In genomic region chr15:65085207-65085753, GRCh38 we compare ENCODE assay signal across 23 cellular contexts. TPM values are rescaled to one million over a fixed set of nuclear protein-coding genes. Genes with fewer than 3 reads are reported as not detected.
DNase-seq lines count a peak whose midpoint lies in the region; ATAC-seq and TF ChIP-seq lines count a peak whose summit lies in the region.
"Had no signal": no experiment of that assay in that cellular context is flagged by ENCODE, and none has a peak within 500 bp of the region (broad histone marks: within the 10 kb centered on the region; RNA-seq: fewer than 3 reads in every experiment).

No MANE protein-coding gene starts in this region.

- no peaks in the 10 kb centered on the region for H3K9me3 ChIP-seq in RWPE2 (ENCODE audit: severe bottlenecking)
- no peaks in the 10 kb centered on the region for H3K9me3 ChIP-seq in thoracic aorta
- H3K9me3 ChIP-seq in mucosa of descending colon = no peaks in the 10 kb centered on the region
- H3K9me3 ChIP-seq: neutrophil had no signal

- DNase-seq in RWPE2 (ENCODE audit: low spot score) (peak; percentile 54), thoracic aorta (ENCODE audit: low spot score) (no peak), mucosa of descending colon (no peak), NOMO-1 treated with DMSO at 0.1 percent for 48 hours (lab: John Stamatoyannopoulos, UW; ENCODE audit: unreplicated experiment) (no peak)
- DNase-seq: activated CD4-positive, alpha-beta T cell treated with anti-CD3 and anti-CD28 coated beads, Interleukin-2, amount 50 U/mL, for 48 hours; activated CD8-positive, alpha-beta memory T cell treated with anti-CD3 and anti-CD28 coated beads, Interleukin-2, amount 50 U/mL, for 48 hours; activated effector memory CD4-positive, alpha-beta T cell treated with Interleukin-2 at 50 U/mL for 16 hours; activated naive CD8-positive, alpha-beta T cell treated with anti-CD3 and anti-CD28 coated beads, Interleukin-2, amount 10 ng/mL, durations not matched to agents 7 days and 5 days; CD8-positive, alpha-beta T cell; effector memory CD8-positive, alpha-beta T cell; GDM1; KG1; left colon; NCI-H1694; NCI-H69; retina; T-helper 9 cell had no signal

- peaks cover 7% of the 10 kb centered on the region for H3K27me3 Mint-ChIP-seq in nephron (ENCODE audit: low read depth)

- no peak overlapping the region for H3K4me3 ChIP-seq in RWPE2 (ENCODE audit: severe bottlenecking)
- no peak overlapping the region for H3K4me3 ChIP-seq in thoracic aorta
- H3K4me3 ChIP-seq in mucosa of descending colon = no peak overlapping the region

- H3K36me3 ChIP-seq in RWPE2 (ENCODE audit: low read depth) (no peaks in the 10 kb centered on the region), thoracic aorta (no peaks in the 10 kb centered on the region), mucosa of descending colon (ENCODE audit: low read depth) (no peaks in the 10 kb centered on the region)
- H3K36me3 ChIP-seq: neutrophil had no signal

- H3K4me1 ChIP-seq in RWPE2 (ENCODE audit: insufficient read depth, poor library complexity, severe bottlenecking) = no peaks in the 10 kb centered on the region
- H3K4me1 ChIP-seq in thoracic aorta (ENCODE audit: control insufficient read depth in 1 of 2, low read depth in 2 of 2) = peaks cover 67 to 96% of the 10 kb centered on the region in 2 donors
- H3K4me1 ChIP-seq in mucosa of descending colon (ENCODE audit: low read depth) = peaks cover 35% of the 10 kb centered on the region

- peaks cover 81% of the 10 kb centered on the region for H3K4me1 Mint-ChIP-seq in nephron

- H3K27me3 ChIP-seq in RWPE2 (ENCODE audit: insufficient read depth, poor library complexity, severe bottlenecking) (no peaks in the 10 kb centered on the region), thoracic aorta (replicated peaks; ENCODE audit: insufficient read depth) (no peaks in the 10 kb centered on the region)

- H3K27ac Mint-ChIP-seq in nephron = peak overlapping the region; percentile 24 to 96 (median 55)
- H3K27ac Mint-ChIP-seq: activated naive CD8-positive, alpha-beta T cell treated with anti-CD3 and anti-CD28 coated beads, Interleukin-2, amount 10 ng/mL, durations not matched to agents 7 days and 5 days; CD8-positive, alpha-beta T cell; effector memory CD8-positive, alpha-beta T cell had no signal

- no peaks in the 10 kb centered on the region for H3K9me3 Mint-ChIP-seq in nephron
- H3K9me3 Mint-ChIP-seq: activated naive CD8-positive, alpha-beta T cell treated with anti-CD3 and anti-CD28 coated beads, Interleukin-2, amount 10 ng/mL, durations not matched to agents 7 days and 5 days; CD8-positive, alpha-beta T cell; effector memory CD8-positive, alpha-beta T cell had no signal

- H3K36me3 Mint-ChIP-seq in nephron (ENCODE audit: low read depth) = no peaks in the 10 kb centered on the region
- H3K36me3 Mint-ChIP-seq: activated naive CD8-positive, alpha-beta T cell treated with anti-CD3 and anti-CD28 coated beads, Interleukin-2, amount 10 ng/mL, durations not matched to agents 7 days and 5 days; CD8-positive, alpha-beta T cell had no signal

- ATAC-seq in RWPE2 (ENCODE audit: low read depth) = no peak
- ATAC-seq in thoracic aorta (ENCODE audit: insufficient number of reproducible peaks, low FRiP score, low read depth) = no peak
- no peak for ATAC-seq in mucosa of descending colon
- ATAC-seq in GM19328 (IDR thresholded peaks at IDR 0.05; ENCODE audit: unreplicated experiment) = no peak
- ATAC-seq in HG03196 (IDR thresholded peaks at IDR 0.05; ENCODE audit: unreplicated experiment) = no peak
- ATAC-seq: CD8-positive, alpha-beta T cell; effector memory CD8-positive, alpha-beta T cell; left colon had no signal

- intact Hi-C loops in mucosa of descending colon (cut with DNase I, micrococcal nuclease) = loop anchor here in 1 of 2 donors (10.0 kb wide), 1 partner anchor 50 kb away; no protein-coding TSS in a partner anchor

- peak overlapping the region in 1 of 3 experiments; percentile 39 for H3K4me3 Mint-ChIP-seq in nephron
- H3K4me3 Mint-ChIP-seq: activated naive CD8-positive, alpha-beta T cell treated with anti-CD3 and anti-CD28 coated beads, Interleukin-2, amount 10 ng/mL, durations not matched to agents 7 days and 5 days; CD8-positive, alpha-beta T cell; effector memory CD8-positive, alpha-beta T cell had no signal

- H3K27ac ChIP-seq in RWPE2 (ENCODE audit: poor library complexity, severe bottlenecking) = no peak overlapping the region
- peak overlapping the region; percentile 7 for H3K27ac ChIP-seq in cingulate gyrus (ENCODE audit: low read depth, low read length)
- H3K27ac ChIP-seq in thoracic aorta = peak overlapping the region; percentile 96 to 99
- H3K27ac ChIP-seq: neutrophil, RWPE1 had no signal

- no peak for TF ChIP-seq CTCF in RWPE2 (IDR thresholded peaks at IDR 0.05; ENCODE audit: poor library complexity, severe bottlenecking)
- no peak for TF ChIP-seq CTCF in nephron (IDR thresholded peaks at IDR 0.05; ENCODE audit: unreplicated experiment in 3 of 3)
- no peak for TF ChIP-seq CTCF in thoracic aorta (IDR thresholded peaks at IDR 0.05)
- no peak for TF ChIP-seq CTCF in mucosa of descending colon (IDR thresholded peaks at IDR 0.05)

RNA-seq across cellular contexts. Expression of gene KBTBD13, which starts 8.7 kb away (rescaled TPM):
- 1 to 10 TPM in 1 of 2 donors, under 1 TPM in 1; 0.63 to 3.1 TPM for total RNA-seq in thoracic aorta
- total RNA-seq in mucosa of descending colon = under 1 TPM in 1 of 3 donors, not detected in 2; 0.09 TPM
- total RNA-seq: activated naive CD8-positive, alpha-beta T cell treated with anti-CD3 and anti-CD28 coated beads, Interleukin-2, amount 10 ng/mL, durations not matched to agents 7 days and 5 days; CD8-positive, alpha-beta T cell had no signal

RNA-seq across cellular contexts. Expression of gene RASL12, which starts 17.5 kb away (rescaled TPM):
- total RNA-seq in thoracic aorta (100 to 1,000 TPM; 211 to 324 TPM), mucosa of descending colon (10 to 100 TPM in 1 of 3 donors, 1 to 10 TPM in 2; 2.7 to 29.7 (median 8.4) TPM)
- total RNA-seq: activated naive CD8-positive, alpha-beta T cell treated with anti-CD3 and anti-CD28 coated beads, Interleukin-2, amount 10 ng/mL, durations not matched to agents 7 days and 5 days; CD8-positive, alpha-beta T cell had no signal

RNA-seq across cellular contexts. Expression of gene UBAP1L, which starts 29.7 kb away (rescaled TPM):
- total RNA-seq in thoracic aorta (10 to 100 TPM in 1 of 2 donors, 1 to 10 TPM in 1; 3.7 to 11.0 TPM), mucosa of descending colon (1 to 10 TPM; 2.0 to 6.9 (median 3.9) TPM)

RNA-seq across cellular contexts. Expression of gene SLC51B, which starts 40.1 kb away (rescaled TPM):
- total RNA-seq in thoracic aorta (not detected), mucosa of descending colon (100 to 1,000 TPM in 1 of 3 donors, 10 to 100 TPM in 2; 70.1 to 157 (median 76.2) TPM)
- total RNA-seq: activated naive CD8-positive, alpha-beta T cell treated with anti-CD3 and anti-CD28 coated beads, Interleukin-2, amount 10 ng/mL, durations not matched to agents 7 days and 5 days; CD8-positive, alpha-beta T cell had no signal

RNA-seq across cellular contexts. Expression of gene PDCD7, which starts 48.3 kb away (rescaled TPM):
- 10 to 100 TPM; 18.5 to 26.7 TPM for total RNA-seq in thoracic aorta
- total RNA-seq in mucosa of descending colon = 10 to 100 TPM; 12.0 to 32.9 (median 13.4) TPM

Comparison
In these comparisons a context has a peak if more than half of its experiments do, and no peak if none do; other contexts are left out.
1. RNA of gene RASL12, which starts 17.5 kb away (total RNA-seq): 211 to 324 TPM in thoracic aorta; 2.7 to 29.7 TPM in mucosa of descending colon; every median in the first group is over 4 times any median in the second.